ENCODE assay signal across 28 cellular contexts in the genomic region with DNA sequence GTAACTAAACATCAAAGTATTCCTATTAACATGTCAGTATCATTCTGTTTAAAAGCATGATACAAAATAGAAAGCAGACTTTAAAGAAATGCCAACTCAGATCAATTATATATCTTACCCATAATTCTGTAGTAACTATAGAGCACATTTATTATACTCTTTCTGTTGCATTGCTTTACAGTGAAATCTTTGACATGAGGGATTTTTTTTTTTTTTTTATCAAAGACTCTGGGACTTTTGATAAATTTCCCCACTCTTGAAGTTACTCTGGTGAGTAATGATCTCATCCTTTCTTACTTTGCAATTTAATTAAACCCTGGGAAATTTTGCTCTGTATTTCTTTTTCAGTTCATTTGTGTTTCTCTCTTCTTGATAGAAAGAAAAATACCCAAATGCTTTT. TPM values are rescaled to one million over a fixed set of nuclear protein-coding genes. Genes with fewer than 3 reads are reported as not detected.
DNase-seq lines count a peak whose midpoint lies in the region; ATAC-seq and TF ChIP-seq lines count a peak whose summit lies in the region.
"Had no signal": no experiment of that assay in that cellular context is flagged by ENCODE, and none has a peak within 500 bp of the region (broad histone marks: within the 10 kb centered on the region; RNA-seq: fewer than 3 reads in every experiment).

No MANE protein-coding gene starts in this region.

- H3K9me3 Mint-ChIP-seq in activated T-helper 17 cell treated with anti-CD3 and anti-CD28 coated beads, Interleukin-2, amount 50 U/mL, for 72 hours: no peaks in the 10 kb centered on the region

- H3K4me1 Mint-ChIP-seq in activated T-helper 17 cell treated with anti-CD3 and anti-CD28 coated beads, Interleukin-2, amount 50 U/mL, for 72 hours: no peaks in the 10 kb centered on the region
- H3K4me1 Mint-ChIP-seq: GM23338, naive B cell had no signal

- H3K27ac Mint-ChIP-seq in activated T-helper 17 cell treated with anti-CD3 and anti-CD28 coated beads, Interleukin-2, amount 50 U/mL, for 72 hours: no peak overlapping the region
- H3K27ac Mint-ChIP-seq: GM23338, HFFc6, naive B cell had no signal

- DNase-seq in GM12865 (ENCODE audit: low read depth): peak; percentile 12
- peak; percentile 22 for DNase-seq in GM13977 (ENCODE audit: low spot score)
- no peak for DNase-seq in pons (ENCODE audit: low spot score)
- DNase-seq in NK-92 (lab: John Stamatoyannopoulos, UW; ENCODE audit: unreplicated experiment): no peak
- DNase-seq in HuH-7 (ENCODE audit: low spot score): no peak
- DNase-seq: activated CD8-positive, alpha-beta memory T cell treated with anti-CD3 and anti-CD28 coated beads, Interleukin-2, amount 50 U/mL, for 48 hours; activated gamma-delta T cell treated with Interleukin-2 at 50 U/mL for 16 hours; anterior cingulate cortex; DND-41; effector memory CD4-positive, alpha-beta T cell; HFFc6; left ventricle myocardium inferior; naive B cell; NCI-H1092 treated with DMSO at 0.1 percent for 48 hours; NCI-H187; NCI-H2171 treated with DMSO at 0.1 percent for 48 hours; NCI-H510A treated with DMSO at 0.1 percent for 48 hours; NK-92 treated with Interleukin-12 subunit alpha and Interleukin-12 subunit beta, amount 100 ng/mL, for 24 hours; nucleus accumbens; psoas muscle; stimulated activated CD4-positive, alpha-beta T cell treated with anti-CD3 and anti-CD28 coated beads, Interleukin-15, amount 100 ng/mL, for 24 hours; stimulated activated naive CD4-positive, alpha-beta T cell treated with Interleukin-2 at 50 U/mL for 16 hours; uterus had no signal

- no peak overlapping the region for H3K4me3 Mint-ChIP-seq in activated T-helper 17 cell treated with anti-CD3 and anti-CD28 coated beads, Interleukin-2, amount 50 U/mL, for 72 hours
- H3K4me3 Mint-ChIP-seq: GM23338, HFFc6, naive B cell had no signal

- in situ Hi-C loops in GM13977 (cut with MboI; ENCODE audit: low pct_unique_long_range_greater_than_20kb, low sequenced_read_pairs, unreplicated experiment): no loop called here

- no peaks in the 10 kb centered on the region for H3K36me3 Mint-ChIP-seq in activated T-helper 17 cell treated with anti-CD3 and anti-CD28 coated beads, Interleukin-2, amount 50 U/mL, for 72 hours (ENCODE audit: low read depth)
- H3K36me3 Mint-ChIP-seq: naive B cell had no signal

- H3K4me3 ChIP-seq in GM12865 (ENCODE audit: low read depth, low read length): no peak overlapping the region
- H3K4me3 ChIP-seq: GM23338, K562, left ventricle myocardium inferior, psoas muscle, uterus had no signal

- no peak for TF ChIP-seq CTCF in GM12865 (IDR thresholded peaks at IDR 0.05; ENCODE audit: insufficient read depth, low read depth, low read length, missing control alignments)
- TF ChIP-seq CTCF in GM13977 (IDR thresholded peaks at IDR 0.05; ENCODE audit: extremely low read depth, insufficient read depth, missing control alignments): no peak

- ATAC-seq in HG02610 (IDR thresholded peaks at IDR 0.05; ENCODE audit: unreplicated experiment): peak; percentile 73
- peak; percentile 82 for ATAC-seq in activated T-helper 17 cell treated with anti-CD3 and anti-CD28 coated beads, Interleukin-2, amount 50 U/mL, for 72 hours (replicated peaks)
- ATAC-seq: GM23338, K562, psoas muscle had no signal

- no peaks in the 10 kb centered on the region for H3K27me3 Mint-ChIP-seq in activated T-helper 17 cell treated with anti-CD3 and anti-CD28 coated beads, Interleukin-2, amount 50 U/mL, for 72 hours

RNA-seq across cellular contexts. Expression of gene ADGRF4, which starts 17.4 kb away (rescaled TPM):
- total RNA-seq in activated T-helper 17 cell treated with anti-CD3 and anti-CD28 coated beads, Interleukin-2, amount 50 U/mL, for 72 hours: not detected
- total RNA-seq: GM23338, HFFc6, K562, left ventricle myocardium inferior, mesenteric fat pad had no signal

Comparison
In these comparisons a context has a peak if more than half of its experiments do, and no peak if none do; other contexts are left out.
1. DNase-seq: peak in GM12865 (single experiment) and GM13977 (single experiment); none in pons (single experiment), NK-92 (single experiment) and HuH-7 (single experiment).